ENCODE assay signal across 8 cellular contexts in the genomic region with DNA sequence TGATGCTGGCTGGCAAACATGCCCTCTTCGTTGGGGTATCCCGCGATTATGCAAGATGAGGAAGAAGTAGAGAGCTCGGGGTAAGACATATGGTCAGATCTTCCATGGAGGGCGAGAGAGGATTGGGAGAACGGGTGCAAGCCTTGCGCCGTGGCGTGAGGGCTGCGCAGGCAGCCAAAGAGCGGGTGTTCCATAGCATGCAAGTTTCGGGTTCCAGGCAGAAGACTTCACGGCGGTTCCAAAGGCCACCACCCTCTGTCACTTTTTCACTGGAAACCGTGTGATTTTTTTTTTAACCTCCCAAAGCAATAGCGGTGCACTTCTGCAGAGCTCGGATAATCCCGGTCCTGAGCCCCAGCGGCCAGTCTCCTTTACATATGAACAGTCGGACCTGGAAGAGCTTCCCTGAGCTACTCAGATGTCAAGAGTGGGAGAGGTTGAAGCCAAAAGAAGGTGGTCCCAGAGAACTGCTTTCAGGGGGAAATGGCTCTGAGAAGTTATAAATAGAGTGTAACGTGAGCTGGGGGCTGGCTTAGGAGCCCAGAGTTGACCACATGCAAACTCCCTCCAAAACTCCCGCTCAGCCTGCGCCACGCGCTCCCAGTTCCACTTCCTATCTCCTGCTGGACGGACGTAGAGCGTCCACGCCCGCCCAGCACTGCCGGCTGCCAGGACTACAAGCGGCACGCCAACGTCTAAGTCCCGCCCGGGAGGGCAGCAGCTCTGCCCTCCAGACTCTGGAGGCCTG. TPM values are rescaled to one million over a fixed set of nuclear protein-coding genes. Genes with fewer than 3 reads are reported as not detected.
DNase-seq lines count a peak whose midpoint lies in the region; ATAC-seq, FAIRE-seq and TF ChIP-seq lines count a peak whose summit lies in the region.

Gene MEOX2, minus strand, starts transcription at position 475 of the 748 bp plus-strand sequence. Its CDS starts 281 bp downstream, at position 194.

- under 1% methylated on average over 24 of the region's 36 CpGs for WGBS in right lobe of liver (ENCODE audit: insufficient coverage, low coverage, low lambda C conversion rate, missing lambda C conversion rate)
- 1% methylated on average over 26 to 36 of the region's 36 CpGs for WGBS in testis, 2 donors

- no peaks in the 10 kb centered on the region for H3K9me3 ChIP-seq in duodenal mucosa (ENCODE audit: control insufficient read depth in 1 of 2, low read length in 2 of 2)
- H3K9me3 ChIP-seq in right lobe of liver = no peaks in the 10 kb centered on the region
- H3K9me3 ChIP-seq in testis = no peaks in the 10 kb centered on the region

- H3K27me3 ChIP-seq in duodenal mucosa (ENCODE audit: control insufficient read depth in 1 of 2, insufficient read depth in 2 of 2, low read length in 2 of 2) = peaks cover 40 to 51% of the 10 kb centered on the region in 2 donors
- H3K27me3 ChIP-seq in right lobe of liver = peaks cover 0 to 6% of the 10 kb centered on the region in 2 donors
- H3K27me3 ChIP-seq in testis = no peaks in the 10 kb centered on the region

- no peak for TF ChIP-seq CTCF in right lobe of liver (IDR thresholded peaks at IDR 0.05)
- no peak for TF ChIP-seq CTCF in testis (IDR thresholded peaks at IDR 0.05)

- peaks cover 18 to 21% of the 10 kb centered on the region in 2 donors for H3K4me1 ChIP-seq in duodenal mucosa (ENCODE audit: control insufficient read depth in 1 of 2, insufficient read depth in 2 of 2, low read length in 2 of 2)
- H3K4me1 ChIP-seq in right lobe of liver = peaks cover 0 to 8% (median 2%) of the 10 kb centered on the region in 4 donors
- H3K4me1 ChIP-seq in testis = peaks cover 10% of the 10 kb centered on the region

- H3K4me3 ChIP-seq in duodenal mucosa (ENCODE audit: low read depth in 1 of 2, low read length in 2 of 2) (peak within 1 kb of the TSS; percentile 40 to 54), right lobe of liver (peak within 1 kb of the TSS; percentile 30 to 62 (median 49)), testis (peak within 1 kb of the TSS; percentile 66 to 67)

- TF ChIP-seq POLR2A in right lobe of liver (IDR thresholded peaks at IDR 0.05) = peak; percentile 12
- TF ChIP-seq POLR2A in testis (IDR thresholded peaks at IDR 0.05) = no peak

- DNase-seq in M059J (ENCODE audit: low read depth) = peak; percentile 48
- DNase-seq in right lobe of liver = peak; percentile 70 to 80 (median 73)
- DNase-seq in testis = peak; percentile 76
- DNase-seq in cerebellar cortex (ENCODE audit: low spot score) = no peak
- no peak for DNase-seq in NCI-H446 (lab: John Stamatoyannopoulos, UW)
- DNase-seq in GM19239 (ENCODE audit: insufficient read length, low spot score) = no peak

- ATAC-seq in right lobe of liver = peak; percentile 75 to 89 (median 88)
- ATAC-seq in GM21360 (IDR thresholded peaks at IDR 0.05; ENCODE audit: unreplicated experiment) = no peak

- FAIRE-seq in GM19239 (lab: Jason Lieb, UNC) = no peak

- no peaks in the 10 kb centered on the region for H3K36me3 ChIP-seq in duodenal mucosa (ENCODE audit: control insufficient read depth in 1 of 2, insufficient read depth in 2 of 2, low read length in 2 of 2)
- no peaks in the 10 kb centered on the region for H3K36me3 ChIP-seq in right lobe of liver
- H3K36me3 ChIP-seq in testis (ENCODE audit: low read depth, missing control alignments) = no peaks in the 10 kb centered on the region

- no peak within 1 kb of the TSS for H3K27ac ChIP-seq in duodenal mucosa (ENCODE audit: low read depth, low read length)
- peak within 1 kb of the TSS; percentile 4 to 62 (median 28) for H3K27ac ChIP-seq in right lobe of liver
- H3K27ac ChIP-seq in testis = peak within 1 kb of the TSS; percentile 13 to 84

- intact Hi-C loops in right lobe of liver (cut with DNase I) (no loop called here), testis (cut with DNase I; ENCODE audit: low total_unique reads) (no loop called here)

- no peak within 1 kb of the TSS for H3K9ac ChIP-seq in duodenal mucosa (ENCODE audit: low read depth in 1 of 2, low read length in 2 of 2)

RNA-seq across cellular contexts. Expression of gene MEOX2, which starts in this region (rescaled TPM):
- total RNA-seq in M059J (2014; rRNA removed; shearing (Covaris generic)) = not detected in 2 replicates
- total RNA-seq in right lobe of liver = under 1 TPM in 5 of 6 experiments, not detected in 1; 0.14 to 0.54 (median 0.33) TPM
- total RNA-seq in testis = 1 to 10 TPM; 3.7 to 4.0 TPM
- 4.9 TPM for polyA plus RNA-seq in testis (ENCODE audit: insufficient read depth, low read depth, low replicate concordance)

Comparison
In these comparisons a context has a peak if more than half of its experiments do, and no peak if none do; other contexts are left out.
1. Peak in DNase-seq in M059J; RNA of the gene not detected or under 1 TPM.
2. Peak in DNase-seq, ATAC-seq, H3K4me3 ChIP-seq and H3K27ac ChIP-seq in right lobe of liver; RNA of the gene not detected or under 1 TPM.